28 cellular contexts compared by ENCODE assay signal in genomic region chr6:12654526-12654925, GRCh38.
"Had no signal": no experiment of that assay in that cellular context is flagged by ENCODE, and none has a peak within 500 bp of the region (broad histone marks: within the 10 kb centered on the region; RNA-seq: fewer than 3 reads in every experiment).

No MANE protein-coding gene starts in this region.

- H3K36me3 Mint-ChIP-seq: immature natural killer cell; memory B cell; mesothelial cell of epicardium; naive thymus-derived CD4-positive, alpha-beta T cell; stimulated activated effector memory CD8-positive, alpha-beta T cell treated with anti-CD3 and anti-CD28 coated beads, Interleukin-12 subunit alpha, Interleukin-12 subunit beta, amount 100 ng/mL, for 72 hours had no signal

- H3K9me3 ChIP-seq: esophagus squamous epithelium, prostate gland, sigmoid colon, testis, tibial artery, upper lobe of left lung had no signal

- DNase-seq: dermis blood vessel endothelial cell; effector memory CD4-positive, alpha-beta T cell; erythroblast; esophagus squamous epithelium; foreskin melanocyte; glutamatergic neuron; heart right ventricle; hippocampal formation; immature natural killer cell; naive thymus-derived CD4-positive, alpha-beta T cell; nucleus accumbens; sigmoid colon; stimulated activated CD4-positive, alpha-beta T cell treated with anti-CD3 and anti-CD28 coated beads, Interleukin-2, amount 100 ng/mL, for 24 hours; stimulated activated CD4-positive, alpha-beta T cell treated with anti-CD3 and anti-CD28 coated beads, Interleukin-4, amount 100 ng/mL, for 24 hours; stimulated activated naive CD8-positive, alpha-beta T cell treated with anti-CD3 and anti-CD28 coated beads, Interleukin-15, Interleukin-2, amounts not matched to agents 100 U/mL and 50 U/mL, for 24 hours; substantia nigra; testis; tibial artery; upper lobe of left lung had no signal

- H3K27me3 Mint-ChIP-seq: memory B cell had no signal

- ATAC-seq: heart right ventricle; left lobe of liver; naive thymus-derived CD4-positive, alpha-beta T cell; stimulated activated effector memory CD8-positive, alpha-beta T cell treated with anti-CD3 and anti-CD28 coated beads, Interleukin-12 subunit alpha, Interleukin-12 subunit beta, amount 100 ng/mL, for 72 hours; stimulated activated naive CD8-positive, alpha-beta T cell treated with anti-CD3 and anti-CD28 coated beads, Interleukin-15, Interleukin-2, amounts not matched to agents 100 U/mL and 50 U/mL, for 24 hours had no signal

- H3K27me3 ChIP-seq: esophagus squamous epithelium, heart right ventricle, right atrium auricular region, sigmoid colon, testis, tibial artery, upper lobe of left lung had no signal

- H3K4me1 ChIP-seq: esophagus squamous epithelium, prostate gland, right atrium auricular region, sigmoid colon, testis, tibial artery, upper lobe of left lung had no signal

- H3K4me1 Mint-ChIP-seq: memory B cell; stimulated activated effector memory CD8-positive, alpha-beta T cell treated with anti-CD3 and anti-CD28 coated beads, Interleukin-12 subunit alpha, Interleukin-12 subunit beta, amount 100 ng/mL, for 72 hours had no signal

- H3K4me3 Mint-ChIP-seq: immature natural killer cell; memory B cell; mesothelial cell of epicardium; naive thymus-derived CD4-positive, alpha-beta T cell; nephron; stimulated activated effector memory CD8-positive, alpha-beta T cell treated with anti-CD3 and anti-CD28 coated beads, Interleukin-12 subunit alpha, Interleukin-12 subunit beta, amount 100 ng/mL, for 72 hours had no signal

- H3K27ac Mint-ChIP-seq: memory B cell; stimulated activated effector memory CD8-positive, alpha-beta T cell treated with anti-CD3 and anti-CD28 coated beads, Interleukin-12 subunit alpha, Interleukin-12 subunit beta, amount 100 ng/mL, for 72 hours had no signal

- H3K9me3 Mint-ChIP-seq: memory B cell; stimulated activated effector memory CD8-positive, alpha-beta T cell treated with anti-CD3 and anti-CD28 coated beads, Interleukin-12 subunit alpha, Interleukin-12 subunit beta, amount 100 ng/mL, for 72 hours had no signal

- H3K36me3 ChIP-seq: esophagus squamous epithelium, heart right ventricle, prostate gland, right atrium auricular region, sigmoid colon, tibial artery, upper lobe of left lung had no signal

- H3K27ac ChIP-seq: coronary artery, esophagus squamous epithelium, heart right ventricle, prostate gland, right atrium auricular region, sigmoid colon, testis, tibial artery, upper lobe of left lung had no signal

- H3K4me3 ChIP-seq: coronary artery, esophagus squamous epithelium, heart right ventricle, lung, prostate gland, right atrium auricular region, sigmoid colon, testis, tibial artery, upper lobe of left lung had no signal
